In the genomic region with DNA sequence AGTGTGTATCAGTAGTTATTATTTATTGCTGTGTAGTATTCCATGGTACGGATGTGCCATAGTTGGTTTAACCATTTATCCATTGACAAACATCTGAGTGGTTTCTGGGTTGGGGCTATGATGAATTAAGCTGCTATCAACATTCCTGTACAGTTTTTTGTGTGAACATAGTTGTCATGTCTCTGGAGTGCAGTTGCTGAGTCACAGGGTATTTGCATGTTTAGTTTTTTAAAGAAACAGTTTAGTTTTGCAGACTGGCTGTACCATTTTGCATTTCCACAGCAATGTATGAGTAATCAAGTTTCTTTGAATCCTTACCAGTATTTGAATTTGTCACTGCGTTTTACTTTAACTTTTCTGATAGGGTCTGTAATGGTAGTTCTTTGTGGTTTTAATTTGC, we compare ENCODE assay signal across 20 cellular contexts.
DNase-seq lines count a peak whose midpoint lies in the region; ATAC-seq and TF ChIP-seq lines count a peak whose summit lies in the region.
"Had no signal": no experiment of that assay in that cellular context is flagged by ENCODE, and none has a peak within 500 bp of the region (broad histone marks: within the 10 kb centered on the region; RNA-seq: fewer than 3 reads in every experiment).

No MANE protein-coding gene starts in this region.

- H3K9me3 ChIP-seq in RWPE2 (ENCODE audit: severe bottlenecking) (no peaks in the 10 kb centered on the region), gastroesophageal sphincter (no peaks in the 10 kb centered on the region)
- H3K9me3 ChIP-seq: BLaER1, sigmoid colon, transverse colon had no signal

- 94 to 100% methylated on average over 2 of the region's 2 CpGs for WGBS in gastroesophageal sphincter (ENCODE audit: low coverage in 1 of 2), 2 donors

- H3K27ac ChIP-seq in RWPE2 (ENCODE audit: poor library complexity, severe bottlenecking) (no peak overlapping the region), gastroesophageal sphincter (no peak overlapping the region)
- H3K27ac ChIP-seq: BLaER1, sigmoid colon, transverse colon, VCaP had no signal

- DNase-seq in GM04504 (ENCODE audit: low read depth): peak; percentile 20
- no peak for DNase-seq in RWPE2 (ENCODE audit: low spot score)
- DNase-seq in fibroblast of gingiva (ENCODE audit: low read depth): peak; percentile 27
- peak; percentile 35 for DNase-seq in retinal pigment epithelial cell (ENCODE audit: low read depth)
- no peak for DNase-seq in NCI-H2029 (lab: John Stamatoyannopoulos, UW)
- no peak for DNase-seq in NCI-H2196 treated with DMSO at 0.1 percent for 48 hours (lab: John Stamatoyannopoulos, UW; ENCODE audit: unreplicated experiment)
- DNase-seq in activated T-cell treated with anti-CD3 and anti-CD28 coated beads, Interleukin-2, amount 50 U/mL, for 1 hour: no peak
- DNase-seq: activated CD4-positive, alpha-beta memory T cell treated with anti-CD3 and anti-CD28 coated beads for 36 hours; activated naive CD4-positive, alpha-beta T cell treated with anti-CD3 and anti-CD28 coated beads, Interleukin-2, amount 50 U/mL, for 16 hours; Karpas-422; naive B cell; NCI-H1105; NCI-H524; sigmoid colon; stimulated activated naive CD8-positive, alpha-beta T cell treated with anti-CD3 and anti-CD28 coated beads, Interleukin-15, Interleukin-2, amounts not matched to agents 100 U/mL and 50 U/mL, for 24 hours; T-helper 17 cell; transverse colon had no signal

- TF ChIP-seq CTCF in RWPE2 (IDR thresholded peaks at IDR 0.05; ENCODE audit: poor library complexity, severe bottlenecking): no peak
- TF ChIP-seq CTCF in retinal pigment epithelial cell (conservative IDR thresholded peaks at IDR 0.05; ENCODE audit: low read depth, low read length): no peak
- no peak for TF ChIP-seq CTCF in gastroesophageal sphincter (IDR thresholded peaks at IDR 0.05)

- H3K4me3 ChIP-seq in RWPE2 (ENCODE audit: severe bottlenecking) (no peak overlapping the region), retinal pigment epithelial cell (ENCODE audit: low read length) (no peak overlapping the region), gastroesophageal sphincter (no peak overlapping the region)
- H3K4me3 ChIP-seq: BLaER1, sigmoid colon, transverse colon had no signal

- H3K27me3 ChIP-seq in RWPE2 (ENCODE audit: insufficient read depth, poor library complexity, severe bottlenecking) (no peaks in the 10 kb centered on the region), gastroesophageal sphincter (no peaks in the 10 kb centered on the region)
- H3K27me3 ChIP-seq: BLaER1, sigmoid colon, transverse colon had no signal

- no peak for TF ChIP-seq POLR2A in gastroesophageal sphincter (IDR thresholded peaks at IDR 0.05)

- ATAC-seq in RWPE2 (ENCODE audit: low read depth) (peak; percentile 49; the same call in 1 of the 3 replicates), gastroesophageal sphincter (no peak)
- ATAC-seq: stimulated activated naive CD8-positive, alpha-beta T cell treated with anti-CD3 and anti-CD28 coated beads, Interleukin-15, Interleukin-2, amounts not matched to agents 100 U/mL and 50 U/mL, for 24 hours; T-helper 17 cell had no signal

- TF ChIP-seq EP300 in gastroesophageal sphincter (IDR thresholded peaks at IDR 0.05): no peak

- H3K36me3 ChIP-seq in RWPE2 (ENCODE audit: low read depth) (no peaks in the 10 kb centered on the region), gastroesophageal sphincter (no peaks in the 10 kb centered on the region)
- H3K36me3 ChIP-seq: BLaER1, sigmoid colon, transverse colon had no signal

- H3K4me1 ChIP-seq in RWPE2 (ENCODE audit: insufficient read depth, poor library complexity, severe bottlenecking) (peaks cover 6% of the 10 kb centered on the region), gastroesophageal sphincter (no peaks in the 10 kb centered on the region)
- H3K4me1 ChIP-seq: BLaER1, sigmoid colon, transverse colon had no signal

Comparison
In these comparisons a context has a peak if more than half of its experiments do, and no peak if none do; other contexts are left out.
1. DNase-seq: peak in GM04504 (single experiment), fibroblast of gingiva (single experiment) and retinal pigment epithelial cell (single experiment); none in RWPE2 (single experiment), NCI-H2029 (single experiment), NCI-H2196 treated with DMSO at 0.1 percent for 48 hours (single experiment) and activated T-cell treated with anti-CD3 and anti-CD28 coated beads, Interleukin-2, amount 50 U/mL, for 1 hour (single experiment).